ENCODE assay signal across 8 cellular contexts in genomic region chr15:45402955-45403892, GRCh38. TPM values are rescaled to one million over a fixed set of nuclear protein-coding genes. Genes with fewer than 3 reads are reported as not detected.
DNase-seq lines count a peak whose midpoint lies in the region; ATAC-seq, FAIRE-seq and TF ChIP-seq lines count a peak whose summit lies in the region.

No MANE protein-coding gene starts in this region.

- H3K27ac ChIP-seq in PC-3 (ENCODE audit: low read length) (peak overlapping the region; percentile 70), left ventricle myocardium inferior (replicated peaks) (peak overlapping the region; percentile 92)

- no peaks in the 10 kb centered on the region for H3F3A ChIP-seq in PC-3 (ENCODE audit: low read length, unreplicated experiment)

- H3K4me1 Mint-ChIP-seq in activated naive CD8-positive, alpha-beta T cell (ENCODE audit: low read depth): peaks cover 41% of the 10 kb centered on the region

- peaks cover 62% of the 10 kb centered on the region for H3K79me2 ChIP-seq in PC-3 (ENCODE audit: low read length)

- peak overlapping the region; percentile 98 for H3K4me2 ChIP-seq in PC-3 (ENCODE audit: low read length)

- TSS peak; percentile 35 for BruUV-seq in PC-3 (replicated peaks; lab: Mats Ljungman, UMichigan)

- H3K9ac ChIP-seq in PC-3 (ENCODE audit: low read length): peak overlapping the region; percentile 96

- H3K27me3 ChIP-seq in PC-3 (ENCODE audit: low read length) (no peaks in the 10 kb centered on the region), left ventricle myocardium inferior (ENCODE audit: low read depth) (no peaks in the 10 kb centered on the region)

- intact Hi-C loops in PC-3 (cut with micrococcal nuclease) (no loop called here), left ventricle myocardium inferior (cut with micrococcal nuclease) (no loop called here)

- peak overlapping the region; percentile 98 for H3K4me3 Mint-ChIP-seq in activated naive CD8-positive, alpha-beta T cell

- H3K9me2 ChIP-seq in PC-3 (replicated peaks; ENCODE audit: low read length): no peaks in the 10 kb centered on the region

- H3K9me3 ChIP-seq in PC-3 (ENCODE audit: low read length) (no peaks in the 10 kb centered on the region), left ventricle myocardium inferior (replicated peaks) (no peaks in the 10 kb centered on the region)

- peaks cover 11% of the 10 kb centered on the region for H4K20me1 ChIP-seq in PC-3 (ENCODE audit: low read length)

- H3K4me1 ChIP-seq in PC-3 (ENCODE audit: insufficient read depth, low read length) (peaks cover 35% of the 10 kb centered on the region), left ventricle myocardium inferior (peaks cover 42% of the 10 kb centered on the region)

- no peaks in the 10 kb centered on the region for H3K27me3 Mint-ChIP-seq in activated naive CD8-positive, alpha-beta T cell

- H3K4me3 ChIP-seq in PC-3 (ENCODE audit: low read length) (peak overlapping the region; percentile 92), left ventricle myocardium inferior (peak overlapping the region; percentile 92)

- CTCF ChIA-PET in PC-3 (lab: Charles Lee): no interaction called here

- peaks cover 4% of the 10 kb centered on the region for H3K36me3 Mint-ChIP-seq in activated naive CD8-positive, alpha-beta T cell

- H3K27ac Mint-ChIP-seq in activated naive CD8-positive, alpha-beta T cell: peak overlapping the region; percentile 61

- POLR2A ChIA-PET in PC-3 (lab: Charles Lee; ENCODE audit: unreplicated experiment): no interaction called here

- FAIRE-seq in D721Med (lab: Jason Lieb, UNC): no peak

- no peak for TF ChIP-seq CTCF in PC-3 (conservative IDR thresholded peaks at IDR 0.05; ENCODE audit: low read depth, low read length)
- TF ChIP-seq CTCF in left ventricle myocardium inferior (IDR thresholded peaks at IDR 0.05; ENCODE audit: borderline replicate concordance): no peak
- TF ChIP-seq CTCF in D721Med (IDR thresholded peaks at IDR 0.05; ENCODE audit: insufficient read depth, missing control alignments): no peak

- H3K36me3 ChIP-seq in PC-3 (ENCODE audit: low read depth, low read length) (peaks cover 27% of the 10 kb centered on the region), left ventricle myocardium inferior (peaks cover 31% of the 10 kb centered on the region)

- DNase-seq in SHP77 (lab: John Stamatoyannopoulos, UW): peak; percentile 8 to 22
- no peak for DNase-seq in SHP77 treated with DMSO at 0.1 percent for 48 hours (lab: John Stamatoyannopoulos, UW)
- DNase-seq in PC-3: peak; percentile 77
- peak; percentile 25 for DNase-seq in left ventricle myocardium inferior
- peak; percentile 67 for DNase-seq in retina
- DNase-seq in D721Med (ENCODE audit: insufficient read length, low spot score): no peak

- peak; percentile 7 for ATAC-seq in HG02970 (IDR thresholded peaks at IDR 0.05; ENCODE audit: low FRiP score, unreplicated experiment)
- peak; percentile 24 for ATAC-seq in PC-3

- peak overlapping the region; percentile 97 for H2AFZ ChIP-seq in PC-3 (ENCODE audit: low read length)

- no peaks in the 10 kb centered on the region for H3K9me3 Mint-ChIP-seq in activated naive CD8-positive, alpha-beta T cell (ENCODE audit: low read depth)

RNA-seq across cellular contexts. Expression of gene GATM, which starts 24.9 kb away (rescaled TPM):
- total RNA-seq in PC-3 (2014; rRNA removed) (0.86 and 0.87 TPM in 2 replicates), left ventricle myocardium inferior (9.3 TPM)

Comparison
In these comparisons a context has a peak if more than half of its experiments do, and no peak if none do; other contexts are left out.
1. DNase-seq: peak in SHP77 (2 of 2), PC-3 (single experiment), left ventricle myocardium inferior (single experiment) and retina (single experiment); none in SHP77 treated with DMSO at 0.1 percent for 48 hours (single experiment) and D721Med (single experiment).